Comparison of ENCODE assay signal across 32 cellular contexts in the genomic region with DNA sequence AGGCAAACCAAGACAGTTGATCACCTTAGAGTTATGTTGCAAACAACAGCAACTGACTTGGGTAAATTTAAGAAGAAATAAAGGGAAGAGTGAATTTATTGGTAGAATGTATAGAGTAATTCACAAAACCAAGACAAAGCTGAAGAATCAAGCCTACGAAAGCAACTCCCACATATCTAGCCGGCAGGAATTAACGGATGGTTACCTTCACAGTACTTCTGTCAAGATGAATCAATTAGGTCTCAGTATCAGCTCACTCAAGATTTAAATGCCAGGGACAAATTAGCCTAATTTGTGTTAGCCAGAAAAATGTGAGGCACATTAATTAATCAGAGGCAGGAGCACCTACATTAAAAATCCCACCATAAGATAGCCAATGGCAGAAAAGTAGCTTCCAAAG.
"Had no signal": no experiment of that assay in that cellular context is flagged by ENCODE, and none has a peak within 500 bp of the region (broad histone marks: within the 10 kb centered on the region; RNA-seq: fewer than 3 reads in every experiment).

No MANE protein-coding gene starts in this region.

- H3K27me3 ChIP-seq: adrenal gland, body of pancreas, cardiac muscle cell had no signal

- H3K4me3 ChIP-seq: adrenal gland, body of pancreas, cardiac muscle cell had no signal

- H3K27ac ChIP-seq: adrenal gland, body of pancreas, cardiac muscle cell, VCaP had no signal

- H3K9me3 ChIP-seq: adrenal gland, body of pancreas had no signal

- ATAC-seq: activated CD8-positive, alpha-beta T cell treated with anti-CD3 and anti-CD28 coated beads for 36 hours; activated T-cell treated with anti-CD3 and anti-CD28 coated beads, Interleukin-2, amount 50 U/mL, for 4 hours; activated T-cell treated with anti-CD3 and anti-CD28 coated beads, Interleukin-2, amount 50 U/mL, for 72 hours; activated T-helper 17 cell treated with anti-CD3 and anti-CD28 coated beads, Interleukin-2, amount 50 U/mL, for 72 hours; body of pancreas had no signal

- DNase-seq: activated B cell treated with CpG ODN at 0.5 μM for 24 hours; activated CD4-positive, alpha-beta memory T cell treated with anti-CD3 and anti-CD28 coated beads for 36 hours; activated CD4-positive, alpha-beta T cell treated with anti-CD3 and anti-CD28 coated beads for 4 hours; activated CD4-positive, alpha-beta T cell treated with anti-CD3 and anti-CD28 coated beads, Interleukin-2, amount 10 ng/mL, durations not matched to agents 24 days and 14 days; activated CD4-positive, alpha-beta T cell treated with anti-CD3 and anti-CD28 coated beads, Interleukin-2, amount 50 U/mL, for 1 hour; activated CD4-positive, alpha-beta T cell treated with anti-CD3 and anti-CD28 coated beads, Interleukin-2, amount 50 U/mL, for 4 hours; activated CD4-positive, CD25-positive, alpha-beta regulatory T cell treated with anti-CD3 and anti-CD28 coated beads, Interleukin-2, amount 50 U/mL, for 72 hours; activated CD8-positive, alpha-beta memory T cell treated with anti-CD3 and anti-CD28 coated beads, Interleukin-2, amount 50 U/mL, for 4 hours; activated CD8-positive, alpha-beta T cell treated with anti-CD3 and anti-CD28 coated beads for 36 hours; activated effector memory CD4-positive, alpha-beta T cell treated with anti-CD3 and anti-CD28 coated beads, Interleukin-2, amount 50 U/mL, for 16 hours; activated gamma-delta T cell treated with Interleukin-2 at 50 U/mL for 16 hours; activated naive CD4-positive, alpha-beta T cell; activated naive CD4-positive, alpha-beta T cell treated with anti-CD3 and anti-CD28 coated beads, Interleukin-2, amount 10 ng/mL, durations not matched to agents 7 days and 5 days; activated naive CD8-positive, alpha-beta T cell treated with anti-CD3 and anti-CD28 coated beads, Interleukin-2, amount 10 ng/mL, durations not matched to agents 7 days and 5 days; activated T-cell treated with anti-CD3 and anti-CD28 coated beads for 4 hours; activated T-cell treated with anti-CD3 and anti-CD28 coated beads, Interleukin-2, amount 50 U/mL, for 1 hour; activated T-cell treated with anti-CD3 and anti-CD28 coated beads, Interleukin-2, amount 50 U/mL, for 4 hours; activated T-cell treated with anti-CD3 and anti-CD28 coated beads, Interleukin-2, amount 50 U/mL, for 72 hours; adrenal gland; amniotic stem cell; aorta; body of pancreas; cerebellar nuclear complex; T-helper 1 cell; T-helper 2 cell; T-helper 9 cell had no signal

- H3K36me3 ChIP-seq: adrenal gland, cardiac muscle cell had no signal

- FAIRE-seq: astrocyte, bronchial epithelial cell, TTC549 had no signal
